In the genomic region with DNA sequence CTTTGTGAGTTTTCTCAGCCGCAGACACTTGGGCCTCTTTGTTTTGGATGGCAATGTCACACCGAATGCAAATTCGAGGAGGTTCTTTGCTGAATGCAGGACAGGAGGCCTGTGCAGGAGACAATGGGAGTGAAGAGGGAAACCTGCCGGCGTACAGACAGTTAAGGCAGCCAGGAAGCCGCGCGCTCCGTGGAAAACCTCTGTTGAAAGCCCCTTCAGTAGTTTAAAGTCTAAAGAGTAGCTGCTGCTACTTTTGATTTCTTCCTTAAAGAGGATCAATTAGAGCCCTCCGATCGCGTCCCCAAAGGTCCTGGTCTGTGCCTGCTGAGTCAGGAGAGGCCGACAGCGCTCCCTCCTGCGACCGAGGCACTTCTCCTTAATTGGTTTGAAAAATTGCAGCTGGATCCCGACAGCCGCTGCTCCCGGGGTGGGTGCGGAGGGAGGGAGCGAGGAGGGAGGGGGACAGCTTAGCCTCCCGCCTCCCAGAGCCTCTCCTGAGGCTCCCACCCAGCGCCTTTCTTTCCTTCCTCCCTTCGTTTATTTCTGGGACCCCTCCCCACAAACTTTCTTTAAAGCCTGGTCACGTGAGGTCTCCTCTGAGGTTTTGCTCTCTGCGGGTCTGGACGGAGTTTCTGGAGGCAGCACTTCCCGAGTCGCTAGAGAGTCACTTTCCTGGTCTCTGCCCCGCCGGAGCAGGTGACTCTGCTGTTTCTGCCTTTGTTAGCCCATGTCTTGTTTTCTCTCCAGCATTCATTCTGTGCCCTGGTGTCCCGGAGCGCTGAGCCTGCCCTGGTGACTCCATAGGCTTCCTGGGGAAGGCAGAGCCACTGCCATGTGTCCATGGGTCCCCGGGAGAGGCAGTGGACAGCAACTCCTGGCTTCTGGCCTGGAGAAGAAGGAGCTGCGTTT, we compare ENCODE assay signal across 1 cellular context.
TF ChIP-seq lines count a peak whose summit lies in the region.

No MANE protein-coding gene starts in this region.

TF ChIP-seq in K562, 482 proteins besides CTCF, POLR2A, EP300 and RAD21 (continued from another document):
- no peak for TF ChIP-seq POU5F1 (IDR thresholded peaks at IDR 0.05; ENCODE audit: borderline replicate concordance, low read depth, low read length, partially characterized antibody)
- TF ChIP-seq ZNF224 (CRISPR knock-in tag; IDR thresholded peaks at IDR 0.05): no peak
- TF ChIP-seq ADNP (tag; IDR thresholded peaks at IDR 0.05): no peak
- TF ChIP-seq MAFK (IDR thresholded peaks at IDR 0.05; ENCODE audit: low read length): peak; percentile 27; the same call in 1 of the 2 replicates
